9 cellular contexts compared by ENCODE assay signal in genomic region chr7:102875700-102876192, GRCh38. TPM values are rescaled to one million over a fixed set of nuclear protein-coding genes. Genes with fewer than 3 reads are reported as not detected.
DNase-seq lines count a peak whose midpoint lies in the region; ATAC-seq and TF ChIP-seq lines count a peak whose summit lies in the region.
"Had no signal": no experiment of that assay in that cellular context is flagged by ENCODE, and none has a peak within 500 bp of the region (broad histone marks: within the 10 kb centered on the region; RNA-seq: fewer than 3 reads in every experiment).

No MANE protein-coding gene starts in this region.

- H3K27me3 Mint-ChIP-seq in MCF 10A (ENCODE audit: insufficient read depth, unreplicated experiment) = no peaks in the 10 kb centered on the region
- no peaks in the 10 kb centered on the region for H3K27me3 Mint-ChIP-seq in activated naive CD4-positive, alpha-beta T cell treated with anti-CD3 and anti-CD28 coated beads, Interleukin-2, amount 50 U/mL, for 24 hours
- H3K27me3 Mint-ChIP-seq in endothelial cell (ENCODE audit: unreplicated experiment) = no peaks in the 10 kb centered on the region

- CTCF ChIA-PET in MCF 10A (lab: Yijun Ruan, JAX) = interaction anchor here (0.6 to 1.0 kb wide), 3 partner anchors 9 to 1284 kb away, joined by 3 to 4 read pairs (median 3); no protein-coding TSS in a partner anchor

- TF ChIP-seq POLR2A in breast epithelium (IDR thresholded peaks at IDR 0.05) = no peak

- H3K27ac ChIP-seq in breast epithelium = no peak overlapping the region
- peak overlapping the region in 1 of 2 donors; percentile 20 for H3K27ac ChIP-seq in left lung
- H3K27ac ChIP-seq in aorta (ENCODE audit: low read depth in 1 of 2, low read length in 2 of 2) = peak overlapping the region; percentile 9 to 80
- H3K27ac ChIP-seq: KMS-11 had no signal

- H3K27me3 ChIP-seq in breast epithelium (no peaks in the 10 kb centered on the region), left lung (no peaks in the 10 kb centered on the region), aorta (ENCODE audit: control insufficient read depth in 1 of 2, insufficient read depth in 2 of 2, low read length in 1 of 2) (no peaks in the 10 kb centered on the region)

- WGBS in aorta, 2 donors = 87 to 88% methylated on average over 1 of the region's 1 CpG

- H3K4me1 Mint-ChIP-seq in MCF 10A (ENCODE audit: insufficient read depth, unreplicated experiment) (peaks cover 49% of the 10 kb centered on the region), endothelial cell (ENCODE audit: unreplicated experiment) (no peaks in the 10 kb centered on the region)
- peaks cover 15% of the 10 kb centered on the region for H3K4me1 Mint-ChIP-seq in activated naive CD4-positive, alpha-beta T cell treated with anti-CD3 and anti-CD28 coated beads, Interleukin-2, amount 50 U/mL, for 24 hours

- H3K36me3 ChIP-seq in breast epithelium (no peaks in the 10 kb centered on the region), left lung (no peaks in the 10 kb centered on the region), aorta (ENCODE audit: control insufficient read depth in 1 of 2, insufficient read depth in 2 of 2, low read length in 1 of 2) (peaks cover 0 to 2% of the 10 kb centered on the region in 2 donors)

- H3K9me3 Mint-ChIP-seq in MCF 10A (ENCODE audit: unreplicated experiment) (peaks cover 8% of the 10 kb centered on the region), endothelial cell (ENCODE audit: unreplicated experiment) (no peaks in the 10 kb centered on the region)
- H3K9me3 Mint-ChIP-seq in activated naive CD4-positive, alpha-beta T cell treated with anti-CD3 and anti-CD28 coated beads, Interleukin-2, amount 50 U/mL, for 24 hours = no peaks in the 10 kb centered on the region

- no peak overlapping the region for H3K4me3 ChIP-seq in breast epithelium
- H3K4me3 ChIP-seq in left lung = no peak overlapping the region
- no peak overlapping the region for H3K4me3 ChIP-seq in aorta (ENCODE audit: low read length in 2 of 2)

- H3K27ac Mint-ChIP-seq in MCF 10A (ENCODE audit: low read depth, unreplicated experiment) (peak overlapping the region; percentile 96), endothelial cell (ENCODE audit: unreplicated experiment) (no peak overlapping the region)
- H3K27ac Mint-ChIP-seq in activated naive CD4-positive, alpha-beta T cell treated with anti-CD3 and anti-CD28 coated beads, Interleukin-2, amount 50 U/mL, for 24 hours = peak overlapping the region; percentile 18

- DNase-seq in MCF 10A (ENCODE audit: unreplicated experiment) (peak; percentile 97), breast epithelium (ENCODE audit: low spot score in 2 of 2) (no peak), left lung (peak in 1 of 2 donors; percentile 35), aorta (no peak), endothelial cell (ENCODE audit: low spot score) (no peak)

- intact Hi-C loops in MCF 10A (cut with micrococcal nuclease) = no loop called here
- intact Hi-C loops in breast epithelium (cut with DNase I; ENCODE audit: low total_unique reads) = no loop called here
- intact Hi-C loops in left lung (cut with DNase I) = no loop called here
- intact Hi-C loops in aorta (cut with DNase I) = loop anchor here in 1 of 2 donors (5.0 kb wide), 1 partner anchor 117 kb away; no protein-coding TSS in a partner anchor

- H3K4me3 Mint-ChIP-seq in MCF 10A (ENCODE audit: unreplicated experiment) (no peak overlapping the region), endothelial cell (ENCODE audit: unreplicated experiment) (no peak overlapping the region)
- H3K4me3 Mint-ChIP-seq in activated naive CD4-positive, alpha-beta T cell treated with anti-CD3 and anti-CD28 coated beads, Interleukin-2, amount 50 U/mL, for 24 hours = no peak overlapping the region

- peak; percentile 90 for ATAC-seq in left lung
- peak; percentile 76 for ATAC-seq in aorta (ENCODE audit: low FRiP score)
- no peak for ATAC-seq in GM21381 (IDR thresholded peaks at IDR 0.05; ENCODE audit: unreplicated experiment)
- ATAC-seq in HG02840 (IDR thresholded peaks at IDR 0.05; ENCODE audit: low FRiP score, unreplicated experiment) = no peak

- POLR2A ChIA-PET in MCF 10A (lab: Yijun Ruan, JAX) = interaction anchor here (0.6 to 2.1 kb wide), 6 partner anchors 9 to 199 kb away, joined by 3 to 9 read pairs (median 3); partner anchors contain the start of genes ARMC10, FAM185A and FBXL13

- no peaks in the 10 kb centered on the region for H3K36me3 Mint-ChIP-seq in MCF 10A (ENCODE audit: insufficient read depth, unreplicated experiment)
- H3K36me3 Mint-ChIP-seq in activated naive CD4-positive, alpha-beta T cell treated with anti-CD3 and anti-CD28 coated beads, Interleukin-2, amount 50 U/mL, for 24 hours = peaks cover 7% of the 10 kb centered on the region
- H3K36me3 Mint-ChIP-seq in endothelial cell (ENCODE audit: low read depth, unreplicated experiment) = no peaks in the 10 kb centered on the region

- H3K9me3 ChIP-seq in breast epithelium = no peaks in the 10 kb centered on the region
- H3K9me3 ChIP-seq in left lung = no peaks in the 10 kb centered on the region
- peaks cover 2% of the 10 kb centered on the region for H3K9me3 ChIP-seq in aorta (ENCODE audit: control insufficient read depth, low read length)

- no TSS peak for BruUV-seq in MCF 10A (replicated peaks; lab: Mats Ljungman, UMichigan)

- H3K4me1 ChIP-seq in breast epithelium = no peaks in the 10 kb centered on the region
- H3K4me1 ChIP-seq in left lung = peaks cover 0 to 5% of the 10 kb centered on the region in 2 donors
- peaks cover 0 to 1% of the 10 kb centered on the region in 2 donors for H3K4me1 ChIP-seq in aorta (ENCODE audit: control insufficient read depth in 1 of 2, insufficient read depth in 2 of 2, low read length in 2 of 2)

- TF ChIP-seq CTCF in MCF 10A (IDR thresholded peaks at IDR 0.05; ENCODE audit: unreplicated experiment) = no peak
- TF ChIP-seq CTCF in breast epithelium (IDR thresholded peaks at IDR 0.05) = no peak
- TF ChIP-seq CTCF in left lung (IDR thresholded peaks at IDR 0.05) = no peak
- no peak for TF ChIP-seq CTCF in endothelial cell (IDR thresholded peaks at IDR 0.05; ENCODE audit: unreplicated experiment)

RNA-seq across cellular contexts. Expression of gene LRRC17, which starts 37.1 kb away (rescaled TPM):
- total RNA-seq in MCF 10A (2022) = 0.21 and 0.83 TPM in 2 replicates
- total RNA-seq in breast epithelium = 10 to 100 TPM in 1 of 3 donors, 1 to 10 TPM in 2; 1.4 to 19.3 (median 8.2) TPM
- total RNA-seq in left lung = 10 to 100 TPM in 1 of 2 donors, 1 to 10 TPM in 1; 8.7 to 22.9 TPM
- total RNA-seq in aorta = 10 to 100 TPM in 1 of 2 donors, 1 to 10 TPM in 1; 8.1 to 30.5 TPM
- 10 to 100 TPM; 18.7 to 69.6 TPM for polyA plus RNA-seq in aorta
- total RNA-seq in endothelial cell (ENCODE audit: unreplicated experiment) = 0.92 TPM

Comparison
In these comparisons a context has a peak if more than half of its experiments do, and no peak if none do; other contexts are left out.
1. H3K27ac ChIP-seq: peak in aorta (2 of 2); none in breast epithelium (0 of 2).
2. ATAC-seq: peak in left lung (single experiment) and aorta (single experiment); none in GM21381 (single experiment) and HG02840 (single experiment).